2 cellular contexts compared by ENCODE assay signal in genomic region chr22:45310331-45311032, GRCh38.
TF ChIP-seq lines count a peak whose summit lies in the region.

No MANE protein-coding gene starts in this region.

TF ChIP-seq in SK-N-SH, 30 proteins besides CTCF, POLR2A, EP300 and RAD21 (continued from another document):
- no peak for TF ChIP-seq USF2 (IDR thresholded peaks at IDR 0.05; ENCODE audit: borderline replicate concordance, low read depth, low read length)

TF ChIP-seq in SK-N-SH treated with all-trans-retinoic acid at 6 μM for 48 hours, 23 proteins besides CTCF, POLR2A, EP300 and RAD21 (continued from another document):
- TF ChIP-seq POU6F1 (CRISPR knock-in tag; IDR thresholded peaks at IDR 0.05; ENCODE audit: borderline replicate concordance, low read depth) (no peak), ZNF565 (CRISPR knock-in tag; conservative IDR thresholded peaks at IDR 0.05; ENCODE audit: low read depth) (no peak), CSRNP3 (CRISPR knock-in tag; IDR thresholded peaks at IDR 0.05) (no peak), TCF4 (CRISPR knock-in tag; IDR thresholded peaks at IDR 0.05; ENCODE audit: borderline replicate concordance) (no peak), TSHZ2 (CRISPR knock-in tag; IDR thresholded peaks at IDR 0.05) (no peak)
TF ChIP-seq in SK-N-SH treated with all-trans-retinoic acid at 6 μM for 48 hours: peak in this region for 0.
